8 cellular contexts compared by ENCODE assay signal in genomic region chr2:119352357-119352756, GRCh38. TPM values are rescaled to one million over a fixed set of nuclear protein-coding genes. Genes with fewer than 3 reads are reported as not detected.
DNase-seq lines count a peak whose midpoint lies in the region; ATAC-seq and TF ChIP-seq lines count a peak whose summit lies in the region.

No MANE protein-coding gene starts in this region.

- H3K9ac ChIP-seq in neuronal stem cell (ENCODE audit: low read depth, low read length, poor library complexity) = no peak overlapping the region

- CTCF ChIA-PET in activated CD8-positive, alpha-beta T cell treated with anti-CD3 and anti-CD28 coated beads, Interleukin-2, amount 10 ng/mL, durations not matched to agents 7 days and 5 days (lab: Charles Lee) = no interaction called here

- H3K4ac ChIP-seq in neuronal stem cell (ENCODE audit: low read length) = no peak overlapping the region

- H3K36me3 Mint-ChIP-seq in activated CD8-positive, alpha-beta T cell treated with anti-CD3 and anti-CD28 coated beads, Interleukin-2, amount 10 ng/mL, durations not matched to agents 7 days and 5 days (ENCODE audit: low read depth) = no peaks in the 10 kb centered on the region

- peaks cover 2% of the 10 kb centered on the region for H3K79me1 ChIP-seq in neuronal stem cell (ENCODE audit: low read depth, low read length)

- H3K23ac ChIP-seq in neuronal stem cell (ENCODE audit: low read depth, low read length, poor library complexity) = no peak overlapping the region

- no peak for TF ChIP-seq CTCF in GM20000 (IDR thresholded peaks at IDR 0.05; ENCODE audit: extremely low read depth, missing control alignments)
- no peak for TF ChIP-seq CTCF in choroid plexus epithelial cell (conservative IDR thresholded peaks at IDR 0.05; ENCODE audit: low read depth, low read length)

- H3K14ac ChIP-seq in neuronal stem cell (ENCODE audit: low read length) = no peak overlapping the region

- H2BK5ac ChIP-seq in neuronal stem cell (ENCODE audit: low read length) = no peak overlapping the region

- H2BK15ac ChIP-seq in neuronal stem cell (ENCODE audit: low read length) = no peak overlapping the region

- no peak overlapping the region for H3K27ac Mint-ChIP-seq in activated CD8-positive, alpha-beta T cell treated with anti-CD3 and anti-CD28 coated beads, Interleukin-2, amount 10 ng/mL, durations not matched to agents 7 days and 5 days

- DNase-seq in GDM1 (lab: John Stamatoyannopoulos, UW) = peak; percentile 17
- peak; percentile 69 for DNase-seq in GM20000 (ENCODE audit: low spot score)
- DNase-seq in choroid plexus epithelial cell (ENCODE audit: low read depth) = peak; percentile 10
- DNase-seq in neuronal stem cell (ENCODE audit: low spot score) = no peak
- DNase-seq in caudate nucleus (lab: John Stamatoyannopoulos, UW) = no peak
- DNase-seq in stimulated activated CD4-positive, alpha-beta T cell treated with anti-CD3 and anti-CD28 coated beads, Interleukin-2, amount 100 ng/mL, for 24 hours = no peak
- no peak for DNase-seq in activated CD8-positive, alpha-beta T cell treated with anti-CD3 and anti-CD28 coated beads, Interleukin-2, amount 10 ng/mL, durations not matched to agents 7 days and 5 days

- H3K27ac ChIP-seq in neuronal stem cell (replicated peaks; ENCODE audit: low read length) (no peak overlapping the region), caudate nucleus (ENCODE audit: low read depth, low read length) (no peak overlapping the region)

- ATAC-seq in HG03457 (IDR thresholded peaks at IDR 0.05; ENCODE audit: unreplicated experiment) = peak; percentile 88
- no peak for ATAC-seq in activated CD8-positive, alpha-beta T cell treated with anti-CD3 and anti-CD28 coated beads, Interleukin-2, amount 10 ng/mL, durations not matched to agents 7 days and 5 days

- H4K8ac ChIP-seq in neuronal stem cell (ENCODE audit: low read depth, low read length) = no peak overlapping the region

- H3K27me3 ChIP-seq in neuronal stem cell (ENCODE audit: control insufficient read depth in 3 of 3, insufficient read depth in 3 of 3, low read depth in 1 of 3, low read length in 3 of 3) = no peaks in the 10 kb centered on the region

- H3K4me1 ChIP-seq in neuronal stem cell (ENCODE audit: control insufficient read depth in 2 of 2, insufficient read depth in 1 of 2, low read depth in 1 of 2, low read length in 2 of 2) = peaks cover 0 to 4% of the 10 kb centered on the region in 2 donors

- H3K36me3 ChIP-seq in neuronal stem cell (replicated peaks in 1 of 2; ENCODE audit: control insufficient read depth in 2 of 2, insufficient read depth in 2 of 2, low read length in 2 of 2) = no peaks in the 10 kb centered on the region

- H3K9me3 ChIP-seq in neuronal stem cell (replicated peaks in 1 of 2; ENCODE audit: control insufficient read depth in 2 of 2, insufficient read depth in 1 of 2, low read depth in 1 of 2, low read length in 2 of 2) = no peaks in the 10 kb centered on the region

- H3K4me3 ChIP-seq in choroid plexus epithelial cell (ENCODE audit: low read depth, low read length) = no peak overlapping the region
- no peak overlapping the region for H3K4me3 ChIP-seq in neuronal stem cell (ENCODE audit: low read length in 2 of 2)

- peaks cover 7% of the 10 kb centered on the region for H3K4me1 Mint-ChIP-seq in activated CD8-positive, alpha-beta T cell treated with anti-CD3 and anti-CD28 coated beads, Interleukin-2, amount 10 ng/mL, durations not matched to agents 7 days and 5 days (ENCODE audit: low read depth)

- POLR2A ChIA-PET in activated CD8-positive, alpha-beta T cell treated with anti-CD3 and anti-CD28 coated beads, Interleukin-2, amount 10 ng/mL, durations not matched to agents 7 days and 5 days (lab: Charles Lee) = interaction anchor here (0.7 to 4.4 kb wide), 2 partner anchors 13 to 15 kb away, joined by 3 to 22 read pairs; partner anchors contain the start of genes C2orf76 and DBI

- H3K27me3 Mint-ChIP-seq in activated CD8-positive, alpha-beta T cell treated with anti-CD3 and anti-CD28 coated beads, Interleukin-2, amount 10 ng/mL, durations not matched to agents 7 days and 5 days (ENCODE audit: low read depth) = no peaks in the 10 kb centered on the region

- no peak overlapping the region for H3K4me2 ChIP-seq in neuronal stem cell (ENCODE audit: insufficient read depth, low read length, poor library complexity, severe bottlenecking)

- no peak overlapping the region for H2AFZ ChIP-seq in neuronal stem cell (ENCODE audit: low read length)

- no peak overlapping the region for H2AK5ac ChIP-seq in neuronal stem cell (ENCODE audit: low read depth, low read length)

- no peak overlapping the region for H2BK12ac ChIP-seq in neuronal stem cell (ENCODE audit: low read length)

- no peak overlapping the region for H2BK120ac ChIP-seq in neuronal stem cell (ENCODE audit: low read depth, low read length)

- H3K9me3 Mint-ChIP-seq in activated CD8-positive, alpha-beta T cell treated with anti-CD3 and anti-CD28 coated beads, Interleukin-2, amount 10 ng/mL, durations not matched to agents 7 days and 5 days (ENCODE audit: insufficient read depth) = no peaks in the 10 kb centered on the region

- H4K91ac ChIP-seq in neuronal stem cell (ENCODE audit: low read depth, low read length, poor library complexity) = no peak overlapping the region

- H3K18ac ChIP-seq in neuronal stem cell (ENCODE audit: low read length) = no peak overlapping the region

- no peak overlapping the region for H3K4me3 Mint-ChIP-seq in activated CD8-positive, alpha-beta T cell treated with anti-CD3 and anti-CD28 coated beads, Interleukin-2, amount 10 ng/mL, durations not matched to agents 7 days and 5 days

RNA-seq across cellular contexts. Expression of gene C2orf76, which starts 14.3 kb away (rescaled TPM):
- 20.8 TPM for polyA plus RNA-seq in neuronal stem cell (2013, experiment 1 of 2)
- 21.6 TPM for polyA plus RNA-seq in neuronal stem cell (2013, experiment 2 of 2)
- total RNA-seq in activated CD8-positive, alpha-beta T cell treated with anti-CD3 and anti-CD28 coated beads, Interleukin-2, amount 10 ng/mL, durations not matched to agents 7 days and 5 days = 1 to 10 TPM; 5.8 to 6.6 TPM

RNA-seq across cellular contexts. Expression of gene DBI, which starts 14.4 kb away (rescaled TPM):
- polyA plus RNA-seq in neuronal stem cell (2013, experiment 1 of 2) = 678 TPM
- 678 TPM for polyA plus RNA-seq in neuronal stem cell (2013, experiment 2 of 2)
- 100 to 1,000 TPM; 192 TPM for total RNA-seq in activated CD8-positive, alpha-beta T cell treated with anti-CD3 and anti-CD28 coated beads, Interleukin-2, amount 10 ng/mL, durations not matched to agents 7 days and 5 days

Comparison
In these comparisons a context has a peak if more than half of its experiments do, and no peak if none do; other contexts are left out.
1. DNase-seq: peak in GDM1 (single experiment), GM20000 (single experiment) and choroid plexus epithelial cell (single experiment); none in neuronal stem cell (single experiment), caudate nucleus (0 of 61), stimulated activated CD4-positive, alpha-beta T cell treated with anti-CD3 and anti-CD28 coated beads, Interleukin-2, amount 100 ng/mL, for 24 hours (0 of 2) and activated CD8-positive, alpha-beta T cell treated with anti-CD3 and anti-CD28 coated beads, Interleukin-2, amount 10 ng/mL, durations not matched to agents 7 days and 5 days (single experiment).